ENCODE assay signal across 2 cellular contexts in the genomic region with DNA sequence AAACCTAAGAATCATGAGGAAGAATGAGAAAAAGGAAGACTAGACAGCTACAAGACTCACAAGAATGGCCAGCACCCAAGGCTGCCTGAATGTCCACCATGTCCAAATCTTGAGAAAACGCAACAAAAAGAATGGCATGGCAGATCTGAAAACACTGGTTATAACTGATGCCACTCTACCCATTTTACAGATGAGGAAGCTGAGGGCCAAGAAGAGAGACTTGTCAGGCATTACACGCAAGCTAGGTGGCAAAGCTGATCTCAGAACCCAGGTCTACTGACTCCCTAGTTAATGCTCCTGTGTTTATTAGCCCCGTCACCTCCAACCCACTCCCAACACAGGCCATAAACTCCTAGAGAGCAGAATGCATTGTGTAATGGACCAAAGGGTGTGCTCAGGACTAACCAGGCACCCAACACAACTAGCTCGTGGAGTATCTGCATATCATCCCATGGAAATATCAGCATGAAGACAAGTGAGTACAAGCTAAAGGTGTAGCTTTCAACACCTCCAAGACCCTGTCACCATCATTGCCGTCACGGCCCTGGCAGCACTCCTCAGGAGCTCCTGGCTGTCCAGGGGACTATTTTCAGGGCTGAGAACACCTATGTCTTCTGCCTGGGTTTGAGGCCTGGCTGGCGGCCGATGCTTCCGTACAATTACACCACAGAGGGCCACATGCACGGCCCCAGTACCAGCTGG.
TF ChIP-seq lines count a peak whose summit lies in the region.

No MANE protein-coding gene starts in this region.

TF ChIP-seq in SK-N-SH, 30 proteins besides CTCF, POLR2A, EP300 and RAD21 (continued from another document):
- TF ChIP-seq IRF3 (IDR thresholded peaks at IDR 0.05; ENCODE audit: low read depth, low read length) (no peak), TEAD4 (IDR thresholded peaks at IDR 0.05; ENCODE audit: borderline replicate concordance, insufficient read depth) (no peak), YY1 (IDR thresholded peaks at IDR 0.05; ENCODE audit: low read depth) (no peak), GABPA (IDR thresholded peaks at IDR 0.05; ENCODE audit: low read depth) (no peak), NRF1 (IDR thresholded peaks at IDR 0.05; ENCODE audit: low read depth, low read length) (no peak), EZH2phosphoT487 (IDR thresholded peaks at IDR 0.05; ENCODE audit: borderline replicate concordance, low read depth) (no peak), MXI1 (IDR thresholded peaks at IDR 0.05; ENCODE audit: low read depth, low read length) (no peak), SMC3 (IDR thresholded peaks at IDR 0.05; ENCODE audit: low read depth, low read length) (no peak), USF1 (IDR thresholded peaks at IDR 0.05; ENCODE audit: borderline replicate concordance, low read depth) (no peak), ELF1 (IDR thresholded peaks at IDR 0.05) (no peak), TCF12 (IDR thresholded peaks at IDR 0.05) (no peak), CHD2 (IDR thresholded peaks at IDR 0.05; ENCODE audit: low read length, partially characterized antibody) (no peak), RFX5 (IDR thresholded peaks at IDR 0.05; ENCODE audit: low read length) (no peak), JUND (IDR thresholded peaks at IDR 0.05) (no peak)
TF ChIP-seq in SK-N-SH: peak in this region for 0.

TF ChIP-seq in SK-N-SH treated with all-trans-retinoic acid at 6 μM for 48 hours, 23 proteins besides CTCF, POLR2A, EP300 and RAD21 (continued from another document):
- TF ChIP-seq POU6F1 (CRISPR knock-in tag; IDR thresholded peaks at IDR 0.05; ENCODE audit: borderline replicate concordance, low read depth) (no peak), ZFP3 (CRISPR knock-in tag; IDR thresholded peaks at IDR 0.05) (no peak), ESRRG (CRISPR knock-in tag; IDR thresholded peaks at IDR 0.05) (no peak), TCF4 (CRISPR knock-in tag; IDR thresholded peaks at IDR 0.05; ENCODE audit: borderline replicate concordance) (no peak), ZNF8 (CRISPR knock-in tag; IDR thresholded peaks at IDR 0.05) (no peak)
